32 cellular contexts compared by ENCODE assay signal in the genomic region with DNA sequence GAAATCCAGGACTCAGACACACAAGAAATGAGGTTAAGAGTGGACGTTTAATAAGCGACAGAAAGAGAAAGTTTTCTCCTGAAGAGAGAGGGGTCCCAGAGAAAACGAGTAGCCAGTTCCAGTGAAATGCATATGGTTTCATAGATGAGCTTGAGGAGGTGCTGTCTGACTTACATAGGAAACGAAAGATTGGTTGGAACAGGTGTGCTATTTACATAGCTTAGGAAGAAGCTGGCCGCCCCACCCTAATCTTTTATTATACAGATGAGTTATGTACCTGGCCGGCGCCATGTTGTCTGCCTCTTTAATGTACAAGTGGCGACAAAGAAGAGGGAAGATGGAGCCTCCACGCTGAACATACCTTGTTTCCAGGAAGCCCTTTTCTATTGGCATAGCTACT.
DNase-seq lines count a peak whose midpoint lies in the region; ATAC-seq, FAIRE-seq and TF ChIP-seq lines count a peak whose summit lies in the region.
"Had no signal": no experiment of that assay in that cellular context is flagged by ENCODE, and none has a peak within 500 bp of the region (broad histone marks: within the 10 kb centered on the region; RNA-seq: fewer than 3 reads in every experiment).

No MANE protein-coding gene starts in this region.

- H3K36me3 Mint-ChIP-seq in Caco-2 (ENCODE audit: insufficient read depth, unreplicated experiment): no peaks in the 10 kb centered on the region
- H3K36me3 Mint-ChIP-seq: activated CD4-positive, alpha-beta memory T cell treated with anti-CD3 and anti-CD28 coated beads for 36 hours; activated naive CD4-positive, alpha-beta T cell treated with anti-CD3 and anti-CD28 coated beads, Interleukin-2, amount 50 U/mL, for 24 hours; CD4-positive, CD25-positive, alpha-beta regulatory T cell; natural killer cell had no signal

- peak overlapping the region in 1 of 2 experiments; percentile 79; a peak in 3 of 4 replicates for H3K4me2 ChIP-seq in H1 (ENCODE audit: insufficient read depth in 1 of 2, low read depth in 2 of 2, low read length in 2 of 2)
- H3K4me2 ChIP-seq: KMS-11 had no signal

- no peak overlapping the region for H4K91ac ChIP-seq in H1 (replicated peaks; ENCODE audit: insufficient read length, low read length)

- no peaks in the 10 kb centered on the region for H3K23me2 ChIP-seq in H1 (ENCODE audit: low read depth, low read length)

- peaks cover 0 to 7% of the 10 kb centered on the region in 2 experiments; a peak in 3 of 4 replicates for H3K79me2 ChIP-seq in H1 (ENCODE audit: control insufficient read depth in 1 of 2, insufficient read depth in 2 of 2, low read length in 2 of 2)

- H3K4ac ChIP-seq in H1 (replicated peaks; ENCODE audit: insufficient read length, low read depth, low read length): no peak overlapping the region

- H3K27ac Mint-ChIP-seq in Caco-2 (ENCODE audit: unreplicated experiment): no peak overlapping the region
- H3K27ac Mint-ChIP-seq: activated CD4-positive, alpha-beta memory T cell treated with anti-CD3 and anti-CD28 coated beads for 36 hours; activated naive CD4-positive, alpha-beta T cell treated with anti-CD3 and anti-CD28 coated beads, Interleukin-2, amount 50 U/mL, for 24 hours; activated T-helper 17 cell treated with anti-CD3 and anti-CD28 coated beads, Interleukin-2, amount 50 U/mL, for 72 hours; CD4-positive, CD25-positive, alpha-beta regulatory T cell; natural killer cell; stimulated activated naive CD8-positive, alpha-beta T cell treated with anti-CD3 and anti-CD28 coated beads, Interleukin-15, amount 100 ng/mL, for 72 hours; T-helper 1 cell treated with Interleukin-12 subunit alpha and Interleukin-12 subunit beta and Interleukin-4 antibody, amounts not matched to agents 30 μg/mL and 1 μg/mL, for 36 hours had no signal

- peak overlapping the region in 1 of 4 experiments; percentile 82; a peak in 2 of 7 replicates for H3K9ac ChIP-seq in H1 (replicated peaks in 1 of 4; ENCODE audit: extremely low read depth in 1 of 4, low read depth in 3 of 4, low read length in 3 of 4)
- peak overlapping the region; percentile 27 for H3K9ac ChIP-seq in iPS-20b (ENCODE audit: low read depth, low read length)
- H3K9ac ChIP-seq: KMS-11 had no signal

- no peaks in the 10 kb centered on the region for H3K4me1 Mint-ChIP-seq in Caco-2 (ENCODE audit: low read depth, unreplicated experiment)
- H3K4me1 Mint-ChIP-seq: activated naive CD4-positive, alpha-beta T cell treated with anti-CD3 and anti-CD28 coated beads, Interleukin-2, amount 50 U/mL, for 24 hours; activated T-helper 17 cell treated with anti-CD3 and anti-CD28 coated beads, Interleukin-2, amount 50 U/mL, for 72 hours; CD4-positive, CD25-positive, alpha-beta regulatory T cell; natural killer cell; stimulated activated naive CD8-positive, alpha-beta T cell treated with anti-CD3 and anti-CD28 coated beads, Interleukin-15, amount 100 ng/mL, for 72 hours had no signal

- H2AFZ ChIP-seq in H1 (ENCODE audit: low read length): no peak overlapping the region; the same call in 1 of the 2 replicates

- no peak overlapping the region for H3K23ac ChIP-seq in H1 (ENCODE audit: insufficient read length)

- intact Hi-C loops in Caco-2 (cut with micrococcal nuclease; ENCODE audit: unreplicated experiment): no loop called here

- H3K36me3 ChIP-seq in H1 (ENCODE audit: control insufficient read depth in 2 of 4, insufficient read depth in 4 of 4, low read length in 3 of 4) (no peaks in the 10 kb centered on the region), iPS-20b (ENCODE audit: insufficient read depth, low read depth, low read length) (no peaks in the 10 kb centered on the region), Caco-2 (ENCODE audit: control insufficient read depth, insufficient read depth, low read length) (no peaks in the 10 kb centered on the region)
- H3K36me3 ChIP-seq: breast epithelium, colonic mucosa, heart left ventricle, left ventricle myocardium inferior, tibial nerve had no signal

- no peak overlapping the region; the same call in 1 of the 2 replicates for H2BK12ac ChIP-seq in H1 (ENCODE audit: low read depth, low read length)

- no TSS peak for BruUV-seq in Caco-2 (replicated peaks; lab: Mats Ljungman, UMichigan)

- peak overlapping the region; percentile 84 for H2BK5ac ChIP-seq in H1 (ENCODE audit: low read depth, low read length)

- no peak overlapping the region for H3K56ac ChIP-seq in H1 (replicated peaks; ENCODE audit: insufficient read length, low read depth, low read length)

- H2AK5ac ChIP-seq in H1 (ENCODE audit: low read depth, low read length): 0 out of 2 replicates have a peak overlapping the region, but pooled peaks have one; percentile 70

- H2BK20ac ChIP-seq in H1 (ENCODE audit: low read length): no peak overlapping the region

- no peak overlapping the region for H2BK120ac ChIP-seq in H1 (replicated peaks; ENCODE audit: low read depth, low read length)

- H4K20me1 ChIP-seq in H1 (replicated peaks in 1 of 2; ENCODE audit: control insufficient read depth in 1 of 2, insufficient read depth in 2 of 2, low read length in 2 of 2): no peaks in the 10 kb centered on the region

- no peak for TF ChIP-seq POLR2A in H1 (IDR thresholded peaks at IDR 0.05; ENCODE audit: control extremely low read depth in 1 of 2, low read depth in 2 of 2, low read length in 2 of 2)

- no peak overlapping the region for H3K14ac ChIP-seq in H1 (ENCODE audit: insufficient read length)

- TF ChIP-seq CTCF in H1 (IDR thresholded peaks at IDR 0.05; ENCODE audit: control extremely low read depth in 1 of 3, insufficient read depth in 1 of 3, low read depth in 1 of 3, low read length in 3 of 3) (no peak), Caco-2 (IDR thresholded peaks at IDR 0.05; ENCODE audit: insufficient read depth in 1 of 2, low read depth in 1 of 2, low read length in 1 of 2, severe bottlenecking in 1 of 2, unreplicated experiment in 1 of 2) (no peak)

- POLR2A ChIA-PET in H1 (lab: Charles Lee; ENCODE audit: partially characterized antibody) (interaction anchor here (0.8 to 1.8 kb wide), 5 partner anchors 9 to 34 kb away, joined by 3 to 6 read pairs (median 3); no protein-coding TSS in a partner anchor), Caco-2 (lab: Charles Lee) (no interaction called here)

- no peak overlapping the region for H4K5ac ChIP-seq in H1 (ENCODE audit: insufficient read length, low read depth, low read length)

- ATAC-seq in GM21381 (IDR thresholded peaks at IDR 0.05; ENCODE audit: unreplicated experiment): no peak
- ATAC-seq: activated CD4-positive, CD25-positive, alpha-beta regulatory T cell treated with anti-CD3 and anti-CD28 coated beads, Interleukin-2, amount 50 U/mL, for 24 hours; activated T-helper 17 cell treated with anti-CD3 and anti-CD28 coated beads, Interleukin-2, amount 50 U/mL, for 72 hours; heart left ventricle; natural killer cell; stimulated activated naive CD8-positive, alpha-beta T cell treated with anti-CD3 and anti-CD28 coated beads, Interleukin-15, amount 100 ng/mL, for 72 hours had no signal

- H4K8ac ChIP-seq in H1 (ENCODE audit: extremely low read depth, insufficient read depth, low read length): no peak overlapping the region

- WGBS in H1 (ENCODE audit: extremely low coverage in 1 of 2, insufficient coverage in 1 of 2, insufficient read length in 1 of 2, insufficient replicate concordance in 2 of 2, low coverage in 1 of 2, low lambda C conversion rate in 2 of 2, missing lambda C conversion rate in 1 of 2), 2 experiments: 61% methylated on average over 9 of the region's 9 CpGs; no CpG with 5 or more reads in 1 of the 2 experiments

- no peak overlapping the region for H3K4me3 Mint-ChIP-seq in Caco-2 (ENCODE audit: unreplicated experiment)
- H3K4me3 Mint-ChIP-seq: activated CD4-positive, alpha-beta memory T cell treated with anti-CD3 and anti-CD28 coated beads for 36 hours; activated naive CD4-positive, alpha-beta T cell treated with anti-CD3 and anti-CD28 coated beads, Interleukin-2, amount 50 U/mL, for 24 hours; activated T-helper 17 cell treated with anti-CD3 and anti-CD28 coated beads, Interleukin-2, amount 50 U/mL, for 72 hours; CD4-positive, CD25-positive, alpha-beta regulatory T cell; natural killer cell; stimulated activated naive CD8-positive, alpha-beta T cell treated with anti-CD3 and anti-CD28 coated beads, Interleukin-15, amount 100 ng/mL, for 72 hours; T-helper 1 cell treated with Interleukin-12 subunit alpha and Interleukin-12 subunit beta and Interleukin-4 antibody, amounts not matched to agents 30 μg/mL and 1 μg/mL, for 36 hours had no signal

- TF ChIP-seq RAD21 in H1 (IDR thresholded peaks at IDR 0.05 in 1 of 2, conservative IDR thresholded peaks at IDR 0.05 in 1 of 2; ENCODE audit: low read depth in 2 of 2, low read length in 2 of 2): no peak

- H3K4me3 ChIP-seq in H1 (ENCODE audit: extremely low read depth in 1 of 4, insufficient read depth in 2 of 4, low read depth in 3 of 4, low read length in 4 of 4): peak overlapping the region; percentile 1 to 89 (median 29); a peak in 6 of 8 replicates
- H3K4me3 ChIP-seq in iPS-20b (ENCODE audit: low read length): peak overlapping the region; percentile 39; the same call in 1 of the 2 replicates
- H3K4me3 ChIP-seq in Caco-2 (ENCODE audit: low read depth, low read length): no peak overlapping the region
- H3K4me3 ChIP-seq: breast epithelium, colonic mucosa, heart left ventricle, left ventricle myocardium inferior, SK-N-MC, tibial nerve had no signal

- no peaks in the 10 kb centered on the region for H3K27me3 ChIP-seq in H1 (replicated peaks in 1 of 4; ENCODE audit: control insufficient read depth in 3 of 4, extremely low read depth in 1 of 4, insufficient read depth in 3 of 4, low read length in 3 of 4)
- H3K27me3 ChIP-seq in iPS-20b (ENCODE audit: insufficient read depth, low read length): no peaks in the 10 kb centered on the region
- H3K27me3 ChIP-seq in Caco-2 (replicated peaks; ENCODE audit: control insufficient read depth, insufficient read depth, low read length): no peaks in the 10 kb centered on the region
- H3K27me3 ChIP-seq: breast epithelium, colonic mucosa, heart left ventricle, tibial nerve had no signal

- H3K9me3 Mint-ChIP-seq in Caco-2 (ENCODE audit: unreplicated experiment): no peaks in the 10 kb centered on the region
- H3K9me3 Mint-ChIP-seq: activated CD4-positive, alpha-beta memory T cell treated with anti-CD3 and anti-CD28 coated beads for 36 hours; activated naive CD4-positive, alpha-beta T cell treated with anti-CD3 and anti-CD28 coated beads, Interleukin-2, amount 50 U/mL, for 24 hours; activated T-helper 17 cell treated with anti-CD3 and anti-CD28 coated beads, Interleukin-2, amount 50 U/mL, for 72 hours; T-helper 1 cell treated with Interleukin-12 subunit alpha and Interleukin-12 subunit beta and Interleukin-4 antibody, amounts not matched to agents 30 μg/mL and 1 μg/mL, for 36 hours had no signal

- H3K27ac ChIP-seq in H1 (ENCODE audit: low read depth, low read length) (no peak overlapping the region; the same call in 1 of the 2 replicates), iPS-20b (ENCODE audit: low read length) (peak overlapping the region; percentile 29)
- H3K27ac ChIP-seq: breast epithelium, colonic mucosa, heart left ventricle, KMS-11, left ventricle myocardium inferior, RWPE1, SK-N-MC, tibial nerve had no signal

- FAIRE-seq in H1 (lab: Jason Lieb, UNC): no peak
- FAIRE-seq: A204.1, islet of Langerhans, TTC549 had no signal

- H3K27me3 Mint-ChIP-seq in Caco-2 (ENCODE audit: insufficient read depth, unreplicated experiment): peaks cover 3% of the 10 kb centered on the region
- H3K27me3 Mint-ChIP-seq: activated CD4-positive, alpha-beta memory T cell treated with anti-CD3 and anti-CD28 coated beads for 36 hours; activated naive CD4-positive, alpha-beta T cell treated with anti-CD3 and anti-CD28 coated beads, Interleukin-2, amount 50 U/mL, for 24 hours; activated T-helper 17 cell treated with anti-CD3 and anti-CD28 coated beads, Interleukin-2, amount 50 U/mL, for 72 hours; CD4-positive, CD25-positive, alpha-beta regulatory T cell; stimulated activated naive CD8-positive, alpha-beta T cell treated with anti-CD3 and anti-CD28 coated beads, Interleukin-15, amount 100 ng/mL, for 72 hours had no signal

- H3K9me3 ChIP-seq in H1 (ENCODE audit: insufficient read depth in 2 of 2, low read depth in 1 of 2, low read length in 1 of 2) (no peaks in the 10 kb centered on the region), iPS-20b (ENCODE audit: insufficient read depth, low read depth, low read length) (no peaks in the 10 kb centered on the region), Caco-2 (no peaks in the 10 kb centered on the region)
- H3K9me3 ChIP-seq: breast epithelium, colonic mucosa, heart left ventricle, left ventricle myocardium inferior, tibial nerve had no signal

- TF ChIP-seq EP300 in H1 (IDR thresholded peaks at IDR 0.05; ENCODE audit: borderline replicate concordance in 1 of 2, low read depth in 2 of 2, low read length in 2 of 2): no peak

- DNase-seq in DMS153 (lab: John Stamatoyannopoulos, UW) (peak; percentile 91), NCI-H1105 treated with DMSO at 0.1 percent for 48 hours (lab: John Stamatoyannopoulos, UW) (peak; percentile 90), H1 (ENCODE audit: low read depth in 1 of 2, low spot score in 2 of 2) (no peak), Caco-2 (no peak), glomerular visceral epithelial cell (ENCODE audit: extremely low spot score) (no peak), mesenteric fat pad (ENCODE audit: low spot score) (no peak)
- DNase-seq: activated CD4-positive, alpha-beta memory T cell treated with anti-CD3 and anti-CD28 coated beads for 36 hours; activated CD8-positive, alpha-beta memory T cell treated with anti-CD3 and anti-CD28 coated beads, Interleukin-2, amount 50 U/mL, for 4 hours; CD4-positive, CD25-positive, alpha-beta regulatory T cell; colonic mucosa; effector memory CD4-positive, alpha-beta T cell; HCEC 1CT; heart left ventricle; left ventricle myocardium inferior; MM.1S; natural killer cell; NCI-H1436 treated with DMSO at 0.1 percent for 48 hours; stimulated activated naive CD8-positive, alpha-beta T cell treated with anti-CD3 and anti-CD28 coated beads, Interleukin-15, amount 100 ng/mL, for 72 hours had no signal

- CTCF ChIA-PET in H1 (lab: Charles Lee; ENCODE audit: partially characterized antibody): interaction anchor here (0.9 to 1.0 kb wide), 2 partner anchors 12 to 185 kb away, joined by 3 read pairs; no protein-coding TSS in a partner anchor
- CTCF ChIA-PET in Caco-2 (lab: Charles Lee): no interaction called here

- H3K79me1 ChIP-seq in H1 (ENCODE audit: low read depth, low read length): no peaks in the 10 kb centered on the region

- no peak overlapping the region for H3K18ac ChIP-seq in H1 (ENCODE audit: extremely low read depth, low read length)

- H3K4me1 ChIP-seq in H1 (replicated peaks in 1 of 4; ENCODE audit: control insufficient read depth in 3 of 4, insufficient read depth in 4 of 4, low read length in 3 of 4): peaks cover 0 to 11% (median 3%) of the 10 kb centered on the region in 4 experiments; a peak in 3 of 7 replicates
- peaks cover 21% of the 10 kb centered on the region for H3K4me1 ChIP-seq in iPS-20b (ENCODE audit: insufficient read depth, low read length)
- no peaks in the 10 kb centered on the region for H3K4me1 ChIP-seq in Caco-2
- H3K4me1 ChIP-seq: breast epithelium, colonic mucosa, heart left ventricle, left ventricle myocardium inferior, tibial nerve had no signal

- no peak overlapping the region for H2BK15ac ChIP-seq in H1 (ENCODE audit: low read length)

Comparison
In these comparisons a context has a peak if more than half of its experiments do, and no peak if none do; other contexts are left out.
1. DNase-seq: peak in DMS153 (single experiment) and NCI-H1105 treated with DMSO at 0.1 percent for 48 hours (single experiment); none in H1 (0 of 2), Caco-2 (0 of 2), glomerular visceral epithelial cell (single experiment) and mesenteric fat pad (single experiment).